ENCODE assay signal across 32 cellular contexts in the genomic region with DNA sequence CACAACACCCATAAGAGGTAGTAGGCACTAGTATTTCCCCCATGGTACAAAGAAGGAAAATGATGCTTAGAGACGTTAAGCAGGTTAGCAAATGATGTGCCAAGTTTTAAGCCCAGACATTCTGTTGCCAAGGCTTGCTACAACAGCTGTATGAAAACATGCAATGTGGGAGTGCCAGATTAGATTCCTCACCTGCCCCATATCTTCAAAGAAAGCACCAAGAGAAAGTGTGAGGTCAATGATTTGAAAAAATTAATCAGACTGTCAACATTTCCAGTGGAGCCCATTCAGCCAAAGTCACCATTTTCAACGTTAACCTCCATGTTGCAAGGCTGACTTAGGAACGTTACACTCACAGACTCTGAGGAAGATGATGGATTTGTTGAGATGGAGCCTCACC.
"Had no signal": no experiment of that assay in that cellular context is flagged by ENCODE, and none has a peak within 500 bp of the region (broad histone marks: within the 10 kb centered on the region; RNA-seq: fewer than 3 reads in every experiment).

No MANE protein-coding gene starts in this region.

- H3K4me1 ChIP-seq: adrenal gland, ascending aorta had no signal

- DNase-seq: activated B cell treated with CpG ODN at 0.5 μM for 24 hours; activated CD4-positive, alpha-beta memory T cell treated with anti-CD3 and anti-CD28 coated beads for 36 hours; activated CD4-positive, alpha-beta T cell treated with anti-CD3 and anti-CD28 coated beads for 4 hours; activated CD4-positive, alpha-beta T cell treated with anti-CD3 and anti-CD28 coated beads, Interleukin-2, amount 10 ng/mL, durations not matched to agents 24 days and 14 days; activated CD4-positive, alpha-beta T cell treated with anti-CD3 and anti-CD28 coated beads, Interleukin-2, amount 50 U/mL, for 1 hour; activated CD4-positive, alpha-beta T cell treated with anti-CD3 and anti-CD28 coated beads, Interleukin-2, amount 50 U/mL, for 4 hours; activated CD4-positive, CD25-positive, alpha-beta regulatory T cell treated with anti-CD3 and anti-CD28 coated beads, Interleukin-2, amount 50 U/mL, for 72 hours; activated CD8-positive, alpha-beta memory T cell treated with anti-CD3 and anti-CD28 coated beads, Interleukin-2, amount 50 U/mL, for 4 hours; activated CD8-positive, alpha-beta T cell treated with anti-CD3 and anti-CD28 coated beads for 36 hours; activated effector memory CD4-positive, alpha-beta T cell treated with anti-CD3 and anti-CD28 coated beads, Interleukin-2, amount 50 U/mL, for 16 hours; activated gamma-delta T cell treated with Interleukin-2 at 50 U/mL for 16 hours; activated naive CD4-positive, alpha-beta T cell; activated naive CD4-positive, alpha-beta T cell treated with anti-CD3 and anti-CD28 coated beads for 36 hours; activated naive CD4-positive, alpha-beta T cell treated with anti-CD3 and anti-CD28 coated beads, Interleukin-2, amount 50 U/mL, for 16 hours; activated naive CD8-positive, alpha-beta T cell treated with anti-CD3 and anti-CD28 coated beads for 36 hours; activated T-cell treated with anti-CD3 and anti-CD28 coated beads for 4 hours; activated T-cell treated with anti-CD3 and anti-CD28 coated beads, Interleukin-2, amount 50 U/mL, for 1 hour; activated T-cell treated with anti-CD3 and anti-CD28 coated beads, Interleukin-2, amount 50 U/mL, for 4 hours; activated T-cell treated with anti-CD3 and anti-CD28 coated beads, Interleukin-2, amount 50 U/mL, for 72 hours; adrenal gland; amygdala; anterior cingulate cortex; caudate nucleus; cerebellar nuclear complex; T-helper 1 cell; T-helper 2 cell; T-helper 9 cell had no signal

- H3K36me3 ChIP-seq: adrenal gland, ascending aorta had no signal

- H3K9me3 ChIP-seq: adrenal gland, ascending aorta had no signal

- ATAC-seq: activated CD8-positive, alpha-beta T cell treated with anti-CD3 and anti-CD28 coated beads for 36 hours; activated naive CD4-positive, alpha-beta T cell treated with anti-CD3 and anti-CD28 coated beads, Interleukin-2, amount 50 U/mL, for 72 hours; activated T-cell treated with anti-CD3 and anti-CD28 coated beads, Interleukin-2, amount 50 U/mL, for 4 hours; activated T-cell treated with anti-CD3 and anti-CD28 coated beads, Interleukin-2, amount 50 U/mL, for 72 hours; activated T-helper 17 cell treated with anti-CD3 and anti-CD28 coated beads, Interleukin-2, amount 50 U/mL, for 72 hours had no signal

- H3K27me3 ChIP-seq: adrenal gland, ascending aorta had no signal

- H3K4me3 ChIP-seq: adrenal gland, ascending aorta had no signal

- H3K27ac ChIP-seq: adrenal gland, ascending aorta, VCaP had no signal

- FAIRE-seq: TTC549 had no signal
